33 cellular contexts compared by ENCODE assay signal in genomic region chr2:24463271-24463670, GRCh38.
"Had no signal": no experiment of that assay in that cellular context is flagged by ENCODE, and none has a peak within 500 bp of the region (broad histone marks: within the 10 kb centered on the region; RNA-seq: fewer than 3 reads in every experiment).

No MANE protein-coding gene starts in this region.

- H3K4me3 ChIP-seq: adrenal gland, body of pancreas, breast epithelium, coronary artery, MG63, SJSA1 had no signal

- H3K9me3 Mint-ChIP-seq: activated B cell treated with CpG ODN at 0.5 μM for 24 hours; activated CD4-positive, alpha-beta memory T cell treated with anti-CD3 and anti-CD28 coated beads for 36 hours; activated naive CD4-positive, alpha-beta T cell treated with anti-CD3 and anti-CD28 coated beads for 36 hours; activated naive CD4-positive, alpha-beta T cell treated with anti-CD3 and anti-CD28 coated beads, Interleukin-2, amount 50 U/mL, for 72 hours; activated T-cell treated with anti-CD3 and anti-CD28 coated beads, Interleukin-2, amount 50 U/mL, for 4 hours; activated T-helper 1 cell treated with anti-CD3 and anti-CD28 coated beads, Interleukin-12 subunit alpha, Interleukin-12 subunit beta, Interleukin-2, Interleukin-4 antibody, amounts not matched to agents 30 ng/mL and 10 ng/mL and 1 ng/mL, durations not matched to agents 14 hours and 24 hours and 36 hours; T-cell had no signal

- H3K9me3 ChIP-seq: adrenal gland, body of pancreas, breast epithelium, MG63, SJSA1, SK-N-SH had no signal

- H3K4me1 ChIP-seq: adrenal gland, body of pancreas, breast epithelium, SJSA1 had no signal

- FAIRE-seq: astrocyte had no signal

- H3K27me3 ChIP-seq: adrenal gland, body of pancreas, breast epithelium, MG63, SJSA1 had no signal

- H3K27ac ChIP-seq: adrenal gland, body of pancreas, breast epithelium, coronary artery, SJSA1, VCaP had no signal

- H3K4me2 ChIP-seq: SK-N-SH had no signal

- H3K36me3 Mint-ChIP-seq: activated CD4-positive, alpha-beta memory T cell treated with anti-CD3 and anti-CD28 coated beads for 36 hours; activated naive CD4-positive, alpha-beta T cell treated with anti-CD3 and anti-CD28 coated beads, Interleukin-2, amount 50 U/mL, for 72 hours; T-cell had no signal

- H3K4me1 Mint-ChIP-seq: activated B cell treated with CpG ODN at 0.5 μM for 24 hours, T-cell had no signal

- ATAC-seq: activated naive CD4-positive, alpha-beta T cell treated with anti-CD3 and anti-CD28 coated beads, Interleukin-2, amount 50 U/mL, for 72 hours; activated T-cell treated with anti-CD3 and anti-CD28 coated beads, Interleukin-2, amount 50 U/mL, for 4 hours; body of pancreas; T-cell had no signal

- H3K36me3 ChIP-seq: adrenal gland, breast epithelium, MG63, SJSA1 had no signal

- H3K27me3 Mint-ChIP-seq: activated B cell treated with CpG ODN at 0.5 μM for 24 hours; activated CD4-positive, alpha-beta memory T cell treated with anti-CD3 and anti-CD28 coated beads for 36 hours had no signal

- DNase-seq: activated B cell treated with CpG ODN at 0.5 μM for 24 hours; activated CD4-positive, alpha-beta memory T cell treated with anti-CD3 and anti-CD28 coated beads for 36 hours; activated CD4-positive, alpha-beta T cell treated with anti-CD3 and anti-CD28 coated beads for 4 hours; activated CD4-positive, alpha-beta T cell treated with anti-CD3 and anti-CD28 coated beads, Interleukin-2, amount 50 U/mL, for 1 hour; activated CD4-positive, CD25-positive, alpha-beta regulatory T cell treated with anti-CD3 and anti-CD28 coated beads, Interleukin-2, amount 50 U/mL, for 72 hours; activated CD8-positive, alpha-beta memory T cell treated with anti-CD3 and anti-CD28 coated beads, Interleukin-2, amount 50 U/mL, for 4 hours; activated gamma-delta T cell treated with Interleukin-2 at 50 U/mL for 16 hours; activated naive CD4-positive, alpha-beta T cell treated with anti-CD3 and anti-CD28 coated beads for 36 hours; activated T-cell treated with anti-CD3 and anti-CD28 coated beads for 4 hours; activated T-cell treated with anti-CD3 and anti-CD28 coated beads, Interleukin-2, amount 50 U/mL, for 4 hours; adrenal gland; body of pancreas; MG63; NCI-H1048; NCI-H1105 treated with DMSO at 0.1 percent for 48 hours; NCI-H1436; NCI-H1694; NCI-H2029; NCI-H345; NCI-H748 treated with DMSO at 0.1 percent for 48 hours; NK-92 treated with Interleukin-12 subunit alpha and Interleukin-12 subunit beta, amount 100 ng/mL, for 24 hours; SHP77; SK-N-SH; T-cell; T-helper 2 cell; T-helper 9 cell had no signal

- H3K4me3 Mint-ChIP-seq: activated B cell treated with CpG ODN at 0.5 μM for 24 hours; activated CD4-positive, alpha-beta memory T cell treated with anti-CD3 and anti-CD28 coated beads for 36 hours; activated naive CD4-positive, alpha-beta T cell treated with anti-CD3 and anti-CD28 coated beads for 36 hours; activated T-cell treated with anti-CD3 and anti-CD28 coated beads, Interleukin-2, amount 50 U/mL, for 4 hours; activated T-helper 1 cell treated with anti-CD3 and anti-CD28 coated beads, Interleukin-12 subunit alpha, Interleukin-12 subunit beta, Interleukin-2, Interleukin-4 antibody, amounts not matched to agents 30 ng/mL and 10 ng/mL and 1 ng/mL, durations not matched to agents 14 hours and 24 hours and 36 hours; T-cell had no signal

- H3K27ac Mint-ChIP-seq: activated B cell treated with CpG ODN at 0.5 μM for 24 hours; activated CD4-positive, alpha-beta memory T cell treated with anti-CD3 and anti-CD28 coated beads for 36 hours; activated naive CD4-positive, alpha-beta T cell treated with anti-CD3 and anti-CD28 coated beads for 36 hours; activated T-helper 1 cell treated with anti-CD3 and anti-CD28 coated beads, Interleukin-12 subunit alpha, Interleukin-12 subunit beta, Interleukin-2, Interleukin-4 antibody, amounts not matched to agents 30 ng/mL and 10 ng/mL and 1 ng/mL, durations not matched to agents 14 hours and 24 hours and 36 hours; T-cell had no signal

- H3K9ac ChIP-seq: SK-N-SH had no signal
